In genomic region chr12:117890644-117891043, GRCh38 we compare ENCODE assay signal across 22 cellular contexts.
DNase-seq lines count a peak whose midpoint lies in the region; ATAC-seq and TF ChIP-seq lines count a peak whose summit lies in the region.
"Had no signal": no experiment of that assay in that cellular context is flagged by ENCODE, and none has a peak within 500 bp of the region (broad histone marks: within the 10 kb centered on the region; RNA-seq: fewer than 3 reads in every experiment).

No MANE protein-coding gene starts in this region.

- H4K20me1 ChIP-seq in HCT116 (ENCODE audit: insufficient read depth): no peaks in the 10 kb centered on the region

- no peaks in the 10 kb centered on the region for H3K9me3 ChIP-seq in left ventricle myocardium inferior (replicated peaks)
- H3K9me3 ChIP-seq in HCT116 (ENCODE audit: control insufficient read depth in 1 of 2, insufficient read depth in 1 of 2, low read depth in 1 of 2, low read length in 2 of 2): no peaks in the 10 kb centered on the region
- no peaks in the 10 kb centered on the region for H3K9me3 ChIP-seq in aorta (ENCODE audit: control insufficient read depth, low read length)
- no peaks in the 10 kb centered on the region for H3K9me3 ChIP-seq in stomach
- H3K9me3 ChIP-seq: HAP-1 had no signal

- TF ChIP-seq EP300 in stomach (IDR thresholded peaks at IDR 0.05): no peak

- no peaks in the 10 kb centered on the region for H3K79me2 ChIP-seq in HCT116 (ENCODE audit: insufficient read depth, low read length)

- H3K27ac ChIP-seq in left ventricle myocardium inferior (replicated peaks): no peak overlapping the region
- no peak overlapping the region for H3K27ac ChIP-seq in HCT116 (ENCODE audit: low read depth, low read length)
- no peak overlapping the region for H3K27ac ChIP-seq in aorta (ENCODE audit: low read depth in 1 of 2, low read length in 2 of 2)
- H3K27ac ChIP-seq in stomach: no peak overlapping the region
- H3K27ac ChIP-seq: KMS-11, PC-9 had no signal

- TF ChIP-seq CTCF in left ventricle myocardium inferior (IDR thresholded peaks at IDR 0.05; ENCODE audit: borderline replicate concordance) (no peak), HCT116 (IDR thresholded peaks at IDR 0.05 in 2 of 3, conservative IDR thresholded peaks at IDR 0.05 in 1 of 3; ENCODE audit: borderline replicate concordance in 1 of 3, insufficient read depth in 1 of 3, low read depth in 2 of 3, low read length in 2 of 3) (no peak), fibroblast of the aortic adventitia (IDR thresholded peaks at IDR 0.05; ENCODE audit: insufficient read depth, low read length) (no peak), stomach (IDR thresholded peaks at IDR 0.05) (no peak)

- ATAC-seq in left ventricle myocardium superior (peak; percentile 41), HCT116 (no peak), aorta (ENCODE audit: low FRiP score) (peak; percentile 68), GM19023 (IDR thresholded peaks at IDR 0.05; ENCODE audit: unreplicated experiment) (no peak)
- no peak for ATAC-seq in activated CD4-positive, CD25-positive, alpha-beta regulatory T cell treated with anti-CD3 and anti-CD28 coated beads, Interleukin-2, amount 50 U/mL, for 24 hours

- no peak for TF ChIP-seq POLR2A in HCT116 (IDR thresholded peaks at IDR 0.05; ENCODE audit: borderline replicate concordance, extremely low read depth, insufficient read depth, insufficient read length)
- TF ChIP-seq POLR2A in stomach (IDR thresholded peaks at IDR 0.05): no peak

- no peak for DNase-seq in left ventricle myocardium superior
- DNase-seq in left ventricle myocardium inferior: no peak
- DNase-seq in HCT116 (ENCODE audit: low read depth, low spot score): no peak
- peak; percentile 32 for DNase-seq in fibroblast of the aortic adventitia (ENCODE audit: low read depth)
- no peak for DNase-seq in aorta
- DNase-seq in stomach: no peak
- DNase-seq: CD4-positive, CD25-positive, alpha-beta regulatory T cell; DMS153; DND-41; NCI-H1092; NCI-H1417 treated with DMSO at 0.1 percent for 48 hours; NCI-H1694 treated with DMSO at 0.1 percent for 48 hours; NCI-H2081; NCI-H2227 treated with DMSO at 0.1 percent for 48 hours; NCI-H526 treated with DMSO at 0.1 percent for 48 hours; PC-9; SHP77 had no signal

- no peak for TF ChIP-seq RAD21 in HCT116 (IDR thresholded peaks at IDR 0.05; ENCODE audit: low read depth)

- no TSS peak for BruUV-seq in HCT116 (replicated peaks; lab: Mats Ljungman, UMichigan)

- no peak overlapping the region for H3K4me2 ChIP-seq in HCT116 (ENCODE audit: low read length)
- H3K4me2 ChIP-seq: GM23338, KMS-11, PC-9 had no signal

- H3K4me1 ChIP-seq in left ventricle myocardium inferior (no peaks in the 10 kb centered on the region), HCT116 (ENCODE audit: control insufficient read depth in 1 of 2, insufficient read depth in 2 of 2, low read length in 2 of 2) (peaks cover 6 to 26% of the 10 kb centered on the region in 2 experiments; a peak in 3 of 4 replicates), aorta (ENCODE audit: control insufficient read depth in 1 of 2, insufficient read depth in 2 of 2, low read length in 2 of 2) (no peaks in the 10 kb centered on the region), stomach (no peaks in the 10 kb centered on the region)
- H3K4me1 ChIP-seq: HAP-1 had no signal

- whole genome bisulfite sequencing in aorta, 2 donors: 72 to 79% methylated on average over 2 of the region's 2 CpGs
- 65 to 86% (median 76%) methylated on average over 2 of the region's 2 CpGs for WGBS in stomach, 5 donors

- RAD21 ChIA-PET in HCT116 (lab: Charles Lee; ENCODE audit: low non-redundant PET in 1 of 2, low total read pairs in 2 of 2, uncharacterized antibody in 2 of 2, unreplicated experiment in 2 of 2): no interaction called here

- no peak overlapping the region for H3K9ac ChIP-seq in HCT116 (ENCODE audit: low read length)
- H3K9ac ChIP-seq: KMS-11 had no signal

- no peak overlapping the region for H2AFZ ChIP-seq in HCT116 (ENCODE audit: low read depth, low read length, poor library complexity, severe bottlenecking)
- H2AFZ ChIP-seq: GM23338, PC-9 had no signal

- POLR2A ChIA-PET in HCT116 (lab: Charles Lee): no interaction called here

- CTCF ChIA-PET in HCT116 (lab: Charles Lee): interaction anchor here (0.9 to 1.2 kb wide), 3 partner anchors 16 to 485 kb away, joined by 3 read pairs; no protein-coding TSS in a partner anchor

- no peaks in the 10 kb centered on the region for H3K36me3 ChIP-seq in left ventricle myocardium inferior
- no peaks in the 10 kb centered on the region for H3K36me3 ChIP-seq in HCT116 (ENCODE audit: control insufficient read depth in 1 of 2, insufficient read depth in 2 of 2, low read length in 2 of 2)
- no peaks in the 10 kb centered on the region for H3K36me3 ChIP-seq in aorta (ENCODE audit: control insufficient read depth in 1 of 2, insufficient read depth in 2 of 2, low read length in 1 of 2)
- H3K36me3 ChIP-seq in stomach: no peaks in the 10 kb centered on the region
- H3K36me3 ChIP-seq: HAP-1 had no signal

- H3K4me3 ChIP-seq in left ventricle myocardium inferior (no peak overlapping the region), HCT116 (replicated peaks in 1 of 2; ENCODE audit: low read depth in 1 of 2, low read length in 2 of 2) (no peak overlapping the region), fibroblast of the aortic adventitia (ENCODE audit: low read depth, low read length) (no peak overlapping the region), aorta (ENCODE audit: low read length in 2 of 2) (no peak overlapping the region), stomach (no peak overlapping the region)
- H3K4me3 ChIP-seq: GM23338, HAP-1, PC-9 had no signal

- intact Hi-C loops in left ventricle myocardium superior (cut with micrococcal nuclease): no loop called here
- intact Hi-C loops in left ventricle myocardium inferior (cut with micrococcal nuclease): no loop called here
- intact Hi-C loops in HCT116 (cut with micrococcal nuclease): no loop called here
- intact Hi-C loops in aorta (cut with DNase I): no loop called here
- intact Hi-C loops in stomach (cut with DNase I; ENCODE audit: low total_unique reads): no loop called here

- H3K27me3 ChIP-seq in left ventricle myocardium inferior (ENCODE audit: low read depth): peaks cover 26% of the 10 kb centered on the region
- H3K27me3 ChIP-seq in HCT116 (ENCODE audit: insufficient read depth, low read length): no peaks in the 10 kb centered on the region
- H3K27me3 ChIP-seq in aorta (ENCODE audit: control insufficient read depth in 1 of 2, insufficient read depth in 2 of 2, low read length in 1 of 2): no peaks in the 10 kb centered on the region
- no peaks in the 10 kb centered on the region for H3K27me3 ChIP-seq in stomach

- no peaks in the 10 kb centered on the region for H3K9me2 ChIP-seq in HCT116 (ENCODE audit: insufficient read depth)

TF ChIP-seq in HCT116, 20 proteins besides CTCF, POLR2A, EP300 and RAD21:
- TF ChIP-seq ZFX (IDR thresholded peaks at IDR 0.05): no peak
- no peak for TF ChIP-seq MAX (IDR thresholded peaks at IDR 0.05)
- TF ChIP-seq CEBPB (IDR thresholded peaks at IDR 0.05; ENCODE audit: low read depth): 0 out of 2 replicates have a peak, but pooled peaks have one; percentile 12

Comparison
In these comparisons a context has a peak if more than half of its experiments do, and no peak if none do; other contexts are left out.
1. ATAC-seq: peak in left ventricle myocardium superior (single experiment) and aorta (single experiment); none in HCT116 (single experiment), GM19023 (single experiment) and activated CD4-positive, CD25-positive, alpha-beta regulatory T cell treated with anti-CD3 and anti-CD28 coated beads, Interleukin-2, amount 50 U/mL, for 24 hours (0 of 2).